In genomic region chr5:151040211-151040747, GRCh38 we compare ENCODE assay signal across 12 cellular contexts. TPM values are rescaled to one million over a fixed set of nuclear protein-coding genes. Genes with fewer than 3 reads are reported as not detected.
DNase-seq lines count a peak whose midpoint lies in the region; ATAC-seq and TF ChIP-seq lines count a peak whose summit lies in the region.
"Had no signal": no experiment of that assay in that cellular context is flagged by ENCODE, and none has a peak within 500 bp of the region (broad histone marks: within the 10 kb centered on the region; RNA-seq: fewer than 3 reads in every experiment).

No MANE protein-coding gene starts in this region.

- H4K20me1 ChIP-seq in hepatocyte (ENCODE audit: insufficient read depth, poor library complexity, severe bottlenecking), result no peaks in the 10 kb centered on the region

- no peaks in the 10 kb centered on the region for H3K79me2 ChIP-seq in hepatocyte

- no peak overlapping the region for H3K4me2 ChIP-seq in hepatocyte

- 72% methylated on average over 8 of the region's 8 CpGs for WGBS in hepatocyte (ENCODE audit: low lambda C conversion rate, missing lambda C conversion rate)

- no peaks in the 10 kb centered on the region for H3K36me3 ChIP-seq in hepatocyte (replicated peaks; ENCODE audit: insufficient read depth, low read depth)

- peak overlapping the region; percentile 14 for H3K27ac Mint-ChIP-seq in stimulated activated naive B cell treated with anti-CD40 and anti-IgM and Interleukin-4, amounts not matched to agents 10 μg/mL and 1 μg/mL and 100 μg/mL, for 72 hours
- H3K27ac Mint-ChIP-seq: natural killer cell had no signal

- H3K4me3 ChIP-seq in cardiac fibroblast (replicated peaks in 1 of 2; ENCODE audit: low read depth in 2 of 2, low read length in 2 of 2) (no peak overlapping the region), hepatocyte (no peak overlapping the region)

- no peaks in the 10 kb centered on the region for H3K27me3 ChIP-seq in hepatocyte

- peaks cover 56 to 75% of the 10 kb centered on the region in 2 donors for H3K36me3 Mint-ChIP-seq in stimulated activated naive B cell treated with anti-CD40 and anti-IgM and Interleukin-4, amounts not matched to agents 10 μg/mL and 1 μg/mL and 100 μg/mL, for 72 hours
- H3K36me3 Mint-ChIP-seq: natural killer cell had no signal

- peak; percentile 12 for TF ChIP-seq CTCF in cardiac fibroblast (IDR thresholded peaks at IDR 0.05; ENCODE audit: low read depth, low read length)
- no peak for TF ChIP-seq CTCF in hepatocyte (IDR thresholded peaks at IDR 0.05; ENCODE audit: poor library complexity)

- DNase-seq in HT1080 (ENCODE audit: low read depth) (peak; percentile 67), cardiac fibroblast (ENCODE audit: low read depth in 2 of 2) (peak in 1 of 2 donors; percentile 53), hepatocyte (ENCODE audit: low spot score) (peak; percentile 51), NCI-H2171 (lab: John Stamatoyannopoulos, UW) (no peak), middle frontal gyrus (ENCODE audit: extremely low spot score, low spot score) (no peak)
- DNase-seq in stimulated activated naive B cell treated with anti-CD40 and anti-IgM and Interleukin-4, amounts not matched to agents 10 μg/mL and 1 μg/mL and 100 μg/mL, for 72 hours, result no peak
- DNase-seq: CD8-positive, alpha-beta memory T cell; hippocampal formation; natural killer cell; NCI-H510A treated with DMSO at 0.1 percent for 48 hours had no signal

- H3K27me3 Mint-ChIP-seq in stimulated activated naive B cell treated with anti-CD40 and anti-IgM and Interleukin-4, amounts not matched to agents 10 μg/mL and 1 μg/mL and 100 μg/mL, for 72 hours, result no peaks in the 10 kb centered on the region
- H3K27me3 Mint-ChIP-seq: CD8-positive, alpha-beta memory T cell had no signal

- no peak overlapping the region for H2AFZ ChIP-seq in hepatocyte

- peak overlapping the region; percentile 73 for H3K27ac ChIP-seq in hepatocyte

- H3K9me3 ChIP-seq in hepatocyte (ENCODE audit: low read depth), result no peaks in the 10 kb centered on the region

- H3K4me1 ChIP-seq in hepatocyte (ENCODE audit: insufficient read depth), result peaks cover 4% of the 10 kb centered on the region

- no peak overlapping the region for H3K4me3 Mint-ChIP-seq in stimulated activated naive B cell treated with anti-CD40 and anti-IgM and Interleukin-4, amounts not matched to agents 10 μg/mL and 1 μg/mL and 100 μg/mL, for 72 hours
- H3K4me3 Mint-ChIP-seq: CD8-positive, alpha-beta memory T cell; natural killer cell had no signal

- H3K9me2 ChIP-seq in hepatocyte (replicated peaks; ENCODE audit: insufficient read depth), result no peaks in the 10 kb centered on the region

- H3K9me3 Mint-ChIP-seq in stimulated activated naive B cell treated with anti-CD40 and anti-IgM and Interleukin-4, amounts not matched to agents 10 μg/mL and 1 μg/mL and 100 μg/mL, for 72 hours, result no peaks in the 10 kb centered on the region
- H3K9me3 Mint-ChIP-seq: CD8-positive, alpha-beta memory T cell; natural killer cell had no signal

- peaks cover 17 to 30% of the 10 kb centered on the region in 2 donors for H3K4me1 Mint-ChIP-seq in stimulated activated naive B cell treated with anti-CD40 and anti-IgM and Interleukin-4, amounts not matched to agents 10 μg/mL and 1 μg/mL and 100 μg/mL, for 72 hours
- H3K4me1 Mint-ChIP-seq: natural killer cell had no signal

- peak in 1 of 2 donors; percentile 18 for ATAC-seq in stimulated activated naive B cell treated with anti-CD40 and anti-IgM and Interleukin-4, amounts not matched to agents 10 μg/mL and 1 μg/mL and 100 μg/mL, for 72 hours (replicated peaks)
- no peak for ATAC-seq in GM21528 (IDR thresholded peaks at IDR 0.05; ENCODE audit: low FRiP score, unreplicated experiment)
- no peak for ATAC-seq in HG02571 (IDR thresholded peaks at IDR 0.05; ENCODE audit: unreplicated experiment)

RNA-seq across cellular contexts. Expression of gene GPX3, which starts 19.9 kb away (rescaled TPM):
- 0.17 and 0.27 TPM in 2 replicates for total RNA-seq in HT1080 (2014; rRNA removed; shearing (Covaris generic))
- 0.72 and 1.3 TPM in 2 replicates for polyA plus RNA-seq in HT1080 (2015; cell fraction: cytosol; rRNA removed)
- 0.37 and 1.3 TPM in 2 replicates for polyA plus RNA-seq in HT1080 (2015; cell fraction: nucleus; rRNA removed)
- 40.9 and 58.6 TPM in 2 replicates for total RNA-seq in hepatocyte
- polyA plus RNA-seq in hepatocyte, result 66.2 and 69.9 TPM in 2 replicates
- total RNA-seq: CD8-positive, alpha-beta memory T cell had no signal

RNA-seq across cellular contexts. Expression of gene TNIP1, which starts 40.6 kb away (rescaled TPM):
- total RNA-seq in HT1080 (2014; rRNA removed; shearing (Covaris generic)), result 72.9 and 83.0 TPM in 2 replicates
- 97.4 and 109 TPM in 2 replicates for polyA plus RNA-seq in HT1080 (2015; cell fraction: cytosol; rRNA removed)
- polyA plus RNA-seq in HT1080 (2015; cell fraction: nucleus; rRNA removed), result 63.0 and 65.9 TPM in 2 replicates
- total RNA-seq in hepatocyte, result 54.3 and 64.6 TPM in 2 replicates
- 48.0 and 57.0 TPM in 2 replicates for polyA plus RNA-seq in hepatocyte

Comparison
In these comparisons a context has a peak if more than half of its experiments do, and no peak if none do; other contexts are left out.
1. DNase-seq: peak in HT1080 (single experiment) and hepatocyte (single experiment); none in stimulated activated naive B cell treated with anti-CD40 and anti-IgM and Interleukin-4, amounts not matched to agents 10 μg/mL and 1 μg/mL and 100 μg/mL, for 72 hours (single experiment), NCI-H2171 (single experiment) and middle frontal gyrus (single experiment).
2. RNA of gene GPX3, which starts 19.9 kb away (total RNA-seq): 40.9 to 58.6 TPM in hepatocyte; 0.17 to 0.27 TPM in HT1080; every median in the first group is over 10 times any median in the second.